In the genomic region with DNA sequence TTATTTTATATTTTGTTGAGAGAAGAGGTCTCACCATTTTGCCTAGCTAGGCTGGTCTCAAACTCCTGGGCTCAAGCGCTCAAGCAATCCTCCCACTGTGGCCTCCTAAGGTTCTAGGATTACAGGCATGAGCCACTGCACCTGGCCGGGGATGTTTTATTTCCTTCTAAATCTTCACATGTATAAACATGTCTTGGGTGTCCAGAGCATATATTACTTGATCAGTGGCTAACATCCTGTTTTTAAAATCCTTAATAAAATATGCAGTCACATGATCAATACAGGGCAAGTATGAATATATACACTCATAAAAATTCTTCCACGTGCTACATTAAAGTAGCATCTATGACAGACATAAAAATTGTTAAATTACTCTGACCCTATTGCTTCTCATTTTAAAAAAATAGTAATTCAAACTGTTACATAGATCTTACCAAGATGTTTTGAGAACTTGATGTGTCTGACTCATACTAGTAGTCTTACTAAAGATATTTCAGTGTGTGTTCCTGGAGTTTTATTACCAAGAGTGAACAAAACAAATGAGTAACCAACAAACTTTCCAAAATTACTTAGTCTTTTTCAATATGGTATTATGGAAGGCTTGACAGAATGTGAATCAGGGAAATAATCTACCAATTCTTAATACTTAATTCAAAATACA, we compare ENCODE assay signal across 10 cellular contexts.
DNase-seq lines count a peak whose midpoint lies in the region; ATAC-seq, FAIRE-seq and TF ChIP-seq lines count a peak whose summit lies in the region.
"Had no signal": no experiment of that assay in that cellular context is flagged by ENCODE, and none has a peak within 500 bp of the region (broad histone marks: within the 10 kb centered on the region; RNA-seq: fewer than 3 reads in every experiment).

No MANE protein-coding gene starts in this region.

- no peaks in the 10 kb centered on the region for H4K20me1 ChIP-seq in GM12878 (ENCODE audit: control insufficient read depth, insufficient read depth)

- peaks cover 17% of the 10 kb centered on the region for H3K4me1 ChIP-seq in GM12878 (ENCODE audit: control insufficient read depth, insufficient read depth, low read length)
- peaks cover 2% of the 10 kb centered on the region for H3K4me1 ChIP-seq in urinary bladder (ENCODE audit: insufficient read depth)

- WGBS in GM12878 (ENCODE audit: insufficient coverage, insufficient replicate concordance, low lambda C conversion rate, missing lambda C conversion rate) = 42% methylated on average over 3 of the region's 3 CpGs
- 38% methylated on average over 3 of the region's 3 CpGs for WGBS in urinary bladder

- H3K27ac Mint-ChIP-seq in activated naive CD4-positive, alpha-beta T cell treated with anti-CD3 and anti-CD28 coated beads, Interleukin-2, amount 50 U/mL, for 24 hours = peak overlapping the region; percentile 95
- H3K27ac Mint-ChIP-seq in activated naive CD4-positive, alpha-beta T cell treated with anti-CD3 and anti-CD28 coated beads, Interleukin-2, amount 10 ng/mL, durations not matched to agents 7 days and 5 days = no peak overlapping the region
- H3K27ac Mint-ChIP-seq: CD4-positive, alpha-beta T cell had no signal

- CTCF ChIA-PET in activated naive CD4-positive, alpha-beta T cell treated with anti-CD3 and anti-CD28 coated beads, Interleukin-2, amount 10 ng/mL, durations not matched to agents 7 days and 5 days (lab: Charles Lee) = interaction anchor here (0.7 kb wide), 1 partner anchor 565 kb away, joined by 3 read pairs; no protein-coding TSS in a partner anchor
- CTCF ChIA-PET in GM12878 (lab: Yijun Ruan, JAX) = interaction anchor here (1.3 kb wide), 3 partner anchors 14 to 186 kb away, joined by 4 to 5 read pairs (median 4); no protein-coding TSS in a partner anchor

- no peak for TF ChIP-seq CTCF in GM12878 (IDR thresholded peaks at IDR 0.05 in 2 of 3, conservative IDR thresholded peaks at IDR 0.05 in 1 of 3; ENCODE audit: control insufficient read depth in 2 of 3, extremely low read depth in 1 of 3, insufficient read depth in 1 of 3, low read depth in 3 of 3, low read length in 3 of 3)

- H3K4me3 ChIP-seq in GM12878 (no peak overlapping the region), urinary bladder (ENCODE audit: low read depth, low read length) (no peak overlapping the region)

- H3K4me2 ChIP-seq in GM12878 (ENCODE audit: control insufficient read depth, insufficient read depth) = no peak overlapping the region

- no peak; a peak in 1 of 4 replicates for TF ChIP-seq EP300 in GM12878 (IDR thresholded peaks at IDR 0.05; ENCODE audit: borderline replicate concordance in 1 of 2, control insufficient read depth in 1 of 2, low read depth in 2 of 2, low read length in 2 of 2)

- RAD21 ChIA-PET in GM12878 (lab: Charles Lee; ENCODE audit: unreplicated experiment) = no interaction called here

- no peak for FAIRE-seq in GM12878 (lab: Jason Lieb, UNC)

- no peak for DNase-seq in activated naive CD4-positive, alpha-beta T cell treated with anti-CD3 and anti-CD28 coated beads, Interleukin-2, amount 10 ng/mL, durations not matched to agents 7 days and 5 days
- DNase-seq in GM12878 (ENCODE audit: low read depth, low spot score) (no peak), kidney glomerular epithelial cell (lab: John Stamatoyannopoulos, UW) (peak; percentile 31), NOMO-1 (lab: John Stamatoyannopoulos, UW; ENCODE audit: unreplicated experiment in 2 of 2) (no peak), NCI-H2081 (lab: John Stamatoyannopoulos, UW) (no peak)
- DNase-seq: activated CD4-positive, alpha-beta T cell treated with anti-CD3 and anti-CD28 coated beads for 4 hours; CD4-positive, alpha-beta T cell had no signal

- no TSS peak for BruUV-seq in GM12878 (replicated peaks; lab: Mats Ljungman, UMichigan)

- H3K27me3 Mint-ChIP-seq in activated naive CD4-positive, alpha-beta T cell treated with anti-CD3 and anti-CD28 coated beads, Interleukin-2, amount 50 U/mL, for 24 hours = no peaks in the 10 kb centered on the region
- H3K27me3 Mint-ChIP-seq in activated naive CD4-positive, alpha-beta T cell treated with anti-CD3 and anti-CD28 coated beads, Interleukin-2, amount 10 ng/mL, durations not matched to agents 7 days and 5 days = no peaks in the 10 kb centered on the region
- H3K27me3 Mint-ChIP-seq: CD4-positive, alpha-beta T cell had no signal

- no peak overlapping the region for H3K9ac ChIP-seq in GM12878 (ENCODE audit: control insufficient read depth, insufficient read depth, low read length)

- intact Hi-C loops in GM12878 (cut with micrococcal nuclease; ENCODE audit: unreplicated experiment) = no loop called here

- H2AFZ ChIP-seq in GM12878 (ENCODE audit: control insufficient read depth, low read depth, low read length) = no peak overlapping the region

- POLR2A ChIA-PET in GM12878 (lab: Charles Lee) = interaction anchor here (0.8 kb wide), 1 partner anchor 72 kb away, joined by 3 read pairs; no protein-coding TSS in a partner anchor

- peaks cover 43% of the 10 kb centered on the region for H3K4me1 Mint-ChIP-seq in activated naive CD4-positive, alpha-beta T cell treated with anti-CD3 and anti-CD28 coated beads, Interleukin-2, amount 50 U/mL, for 24 hours
- peaks cover 44% of the 10 kb centered on the region for H3K4me1 Mint-ChIP-seq in activated naive CD4-positive, alpha-beta T cell treated with anti-CD3 and anti-CD28 coated beads, Interleukin-2, amount 10 ng/mL, durations not matched to agents 7 days and 5 days

- H3K9me3 Mint-ChIP-seq in activated naive CD4-positive, alpha-beta T cell treated with anti-CD3 and anti-CD28 coated beads, Interleukin-2, amount 50 U/mL, for 24 hours = peaks cover 7% of the 10 kb centered on the region
- H3K9me3 Mint-ChIP-seq in activated naive CD4-positive, alpha-beta T cell treated with anti-CD3 and anti-CD28 coated beads, Interleukin-2, amount 10 ng/mL, durations not matched to agents 7 days and 5 days = peaks cover 12% of the 10 kb centered on the region
- H3K9me3 Mint-ChIP-seq: CD4-positive, alpha-beta T cell had no signal

- SMC1A ChIA-PET in GM12878 (lab: Charles Lee; ENCODE audit: uncharacterized antibody, unreplicated experiment) = interaction anchor here (0.9 to 4.6 kb wide), 5 partner anchors 9 to 25 kb away, joined by 3 to 17 read pairs (median 5); no protein-coding TSS in a partner anchor

- peak; percentile 44 for ATAC-seq in GM12878
- no peak for ATAC-seq in HG02623 (IDR thresholded peaks at IDR 0.05; ENCODE audit: unreplicated experiment)

- H3K9me3 ChIP-seq in GM12878 (replicated peaks; ENCODE audit: control insufficient read depth, insufficient read depth, low read length) = peaks cover 2% of the 10 kb centered on the region; the same call in 2 of the 3 replicates

- no peak for TF ChIP-seq POLR2A in GM12878 (IDR thresholded peaks at IDR 0.05; ENCODE audit: low read depth, low read length)

- no peaks in the 10 kb centered on the region for H3K79me2 ChIP-seq in GM12878 (ENCODE audit: control insufficient read depth, insufficient read depth, low read length)

- H3K36me3 ChIP-seq in GM12878 (ENCODE audit: control insufficient read depth in 2 of 2, insufficient read depth in 2 of 2, low read length in 1 of 2) (peaks cover 0 to 2% of the 10 kb centered on the region in 2 experiments; a peak in 2 of 4 replicates), urinary bladder (ENCODE audit: insufficient read depth) (peaks cover 2% of the 10 kb centered on the region)

- peak overlapping the region; percentile 68 for H3K4me3 Mint-ChIP-seq in activated naive CD4-positive, alpha-beta T cell treated with anti-CD3 and anti-CD28 coated beads, Interleukin-2, amount 50 U/mL, for 24 hours
- H3K4me3 Mint-ChIP-seq in activated naive CD4-positive, alpha-beta T cell treated with anti-CD3 and anti-CD28 coated beads, Interleukin-2, amount 10 ng/mL, durations not matched to agents 7 days and 5 days = no peak overlapping the region
- H3K4me3 Mint-ChIP-seq: CD4-positive, alpha-beta T cell had no signal

- H3K36me3 Mint-ChIP-seq in activated naive CD4-positive, alpha-beta T cell treated with anti-CD3 and anti-CD28 coated beads, Interleukin-2, amount 50 U/mL, for 24 hours = peaks cover 18% of the 10 kb centered on the region
- peaks cover 51% of the 10 kb centered on the region for H3K36me3 Mint-ChIP-seq in activated naive CD4-positive, alpha-beta T cell treated with anti-CD3 and anti-CD28 coated beads, Interleukin-2, amount 10 ng/mL, durations not matched to agents 7 days and 5 days

- H3K27ac ChIP-seq in GM12878 (ENCODE audit: control insufficient read depth, insufficient read depth) = no peak overlapping the region; the same call in 1 of the 2 replicates
- H3K27ac ChIP-seq in urinary bladder (ENCODE audit: low read depth) = peak overlapping the region; percentile 31

- H3K27me3 ChIP-seq in GM12878 (replicated peaks in 1 of 2; ENCODE audit: control insufficient read depth in 2 of 2, insufficient read depth in 2 of 2, low read length in 1 of 2) = no peaks in the 10 kb centered on the region

- TF ChIP-seq RAD21 in GM12878 (IDR thresholded peaks at IDR 0.05; ENCODE audit: insufficient read depth, low read depth, low read length) = no peak

- in situ Hi-C loops in GM12878 (cut with MboI) = no loop called here

TF ChIP-seq in GM12878, 131 proteins besides CTCF, POLR2A, EP300 and RAD21 (continues in another document):
- TF ChIP-seq SMARCA5 (IDR thresholded peaks at IDR 0.05) (no peak), RUNX3 (IDR thresholded peaks at IDR 0.05; ENCODE audit: low read length) (peak; percentile 29; the same call in 1 of the 2 replicates)
- TF ChIP-seq, protein P1, sequence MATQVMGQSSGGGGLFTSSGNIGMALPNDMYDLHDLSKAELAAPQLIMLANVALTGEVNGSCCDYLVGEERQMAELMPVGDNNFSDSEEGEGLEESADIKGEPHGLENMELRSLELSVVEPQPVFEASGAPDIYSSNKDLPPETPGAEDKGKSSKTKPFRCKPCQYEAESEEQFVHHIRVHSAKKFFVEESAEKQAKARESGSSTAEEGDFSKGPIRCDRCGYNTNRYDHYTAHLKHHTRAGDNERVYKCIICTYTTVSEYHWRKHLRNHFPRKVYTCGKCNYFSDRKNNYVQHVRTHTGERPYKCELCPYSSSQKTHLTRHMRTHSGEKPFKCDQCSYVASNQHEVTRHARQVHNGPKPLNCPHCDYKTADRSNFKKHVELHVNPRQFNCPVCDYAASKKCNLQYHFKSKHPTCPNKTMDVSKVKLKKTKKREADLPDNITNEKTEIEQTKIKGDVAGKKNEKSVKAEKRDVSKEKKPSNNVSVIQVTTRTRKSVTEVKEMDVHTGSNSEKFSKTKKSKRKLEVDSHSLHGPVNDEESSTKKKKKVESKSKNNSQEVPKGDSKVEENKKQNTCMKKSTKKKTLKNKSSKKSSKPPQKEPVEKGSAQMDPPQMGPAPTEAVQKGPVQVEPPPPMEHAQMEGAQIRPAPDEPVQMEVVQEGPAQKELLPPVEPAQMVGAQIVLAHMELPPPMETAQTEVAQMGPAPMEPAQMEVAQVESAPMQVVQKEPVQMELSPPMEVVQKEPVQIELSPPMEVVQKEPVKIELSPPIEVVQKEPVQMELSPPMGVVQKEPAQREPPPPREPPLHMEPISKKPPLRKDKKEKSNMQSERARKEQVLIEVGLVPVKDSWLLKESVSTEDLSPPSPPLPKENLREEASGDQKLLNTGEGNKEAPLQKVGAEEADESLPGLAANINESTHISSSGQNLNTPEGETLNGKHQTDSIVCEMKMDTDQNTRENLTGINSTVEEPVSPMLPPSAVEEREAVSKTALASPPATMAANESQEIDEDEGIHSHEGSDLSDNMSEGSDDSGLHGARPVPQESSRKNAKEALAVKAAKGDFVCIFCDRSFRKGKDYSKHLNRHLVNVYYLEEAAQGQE (IDR thresholded peaks at IDR 0.05; ENCODE audit: low read depth, low read length) = no peak
